ENCODE assay signal across 6 cellular contexts in genomic region chr4:69658133-69658532, GRCh38. TPM values are rescaled to one million over a fixed set of nuclear protein-coding genes. Genes with fewer than 3 reads are reported as not detected.
"Had no signal": no experiment of that assay in that cellular context is flagged by ENCODE, and none has a peak within 500 bp of the region (broad histone marks: within the 10 kb centered on the region; RNA-seq: fewer than 3 reads in every experiment).

No MANE protein-coding gene starts in this region.

- H3K4me2 ChIP-seq: GM23338 had no signal

- H3K4me3 ChIP-seq: GM23338 had no signal

- H2AFZ ChIP-seq: GM23338 had no signal

- DNase-seq: H9, HCEC 1CT, IMR-90 had no signal

RNA-seq across cellular contexts. Expression of gene UGT2A1, which starts 5.1 kb away (rescaled TPM):
- total RNA-seq: GM23338, H9, HT-29, IMR-90 had no signal
- polyA plus RNA-seq: GM23338, H1, IMR-90 had no signal

RNA-seq across cellular contexts. Expression of gene UGT2A2, which starts 18.7 kb away (rescaled TPM):
- total RNA-seq: GM23338, H1, H9, HT-29, IMR-90 had no signal
- polyA plus RNA-seq: GM23338, H1, IMR-90 had no signal
